24 cellular contexts compared by ENCODE assay signal in genomic region chr7:112407261-112407660, GRCh38.
"Had no signal": no experiment of that assay in that cellular context is flagged by ENCODE, and none has a peak within 500 bp of the region (broad histone marks: within the 10 kb centered on the region; RNA-seq: fewer than 3 reads in every experiment).

No MANE protein-coding gene starts in this region.

- H3K4me3 ChIP-seq: neural progenitor cell, pancreas, psoas muscle, right lobe of liver, sigmoid colon, stomach, suprapubic skin, testis, tibial artery, transverse colon, upper lobe of right lung, uterus had no signal

- H3K27ac ChIP-seq: neural progenitor cell, pancreas, psoas muscle, right lobe of liver, sigmoid colon, stomach, suprapubic skin, testis, tibial artery, transverse colon, upper lobe of right lung, uterus had no signal

- H3K4me1 ChIP-seq: neural progenitor cell, psoas muscle, right lobe of liver, suprapubic skin, testis, tibial artery, uterus had no signal

- H3K27me3 ChIP-seq: neural progenitor cell, pancreas, right lobe of liver, sigmoid colon, stomach, suprapubic skin, testis, tibial artery, transverse colon, upper lobe of right lung, uterus had no signal

- H3K9me3 ChIP-seq: pancreas, psoas muscle, right lobe of liver, sigmoid colon, stomach, suprapubic skin, testis, tibial artery, transverse colon, upper lobe of right lung, uterus had no signal

- H3K36me3 ChIP-seq: neural progenitor cell, pancreas, right lobe of liver, sigmoid colon, stomach, suprapubic skin, tibial artery, transverse colon, upper lobe of right lung, uterus had no signal

- DNase-seq: naive thymus-derived CD4-positive, alpha-beta T cell; natural killer cell; occipital lobe; pancreas; posterior cingulate gyrus; psoas muscle; right cardiac atrium; right lobe of liver; sigmoid colon; small intestine; stimulated activated CD4-positive, alpha-beta T cell treated with anti-CD3 and anti-CD28 coated beads, Interleukin-15, amount 100 ng/mL, for 24 hours; stimulated activated CD4-positive, alpha-beta T cell treated with anti-CD3 and anti-CD28 coated beads, Interleukin-2, amount 100 ng/mL, for 24 hours; stimulated activated CD4-positive, alpha-beta T cell treated with anti-CD3 and anti-CD28 coated beads, Interleukin-2, amount 100 ng/mL, for 48 hours; stimulated activated CD4-positive, alpha-beta T cell treated with anti-CD3 and anti-CD28 coated beads, Interleukin-4, amount 100 ng/mL, for 24 hours; stimulated activated naive B cell treated with anti-CD40 and anti-IgM and Interleukin-4, amounts not matched to agents 10 μg/mL and 1 μg/mL and 100 μg/mL, for 72 hours; stimulated activated naive CD4-positive, alpha-beta T cell treated with Interleukin-2 at 50 U/mL for 16 hours; stomach; testis; tibial artery; transverse colon; upper lobe of right lung; uterus had no signal

- FAIRE-seq: pancreas, small intestine had no signal
